In genomic region chr20:45347936-45348809, GRCh38 we compare ENCODE assay signal across 8 cellular contexts. TPM values are rescaled to one million over a fixed set of nuclear protein-coding genes. Genes with fewer than 3 reads are reported as not detected.
A peak's percentile ranks its signal among the peaks of the same experiment; 100 is the strongest.
DNase-seq lines count a peak whose midpoint lies in the region; ATAC-seq, FAIRE-seq and TF ChIP-seq lines count a peak whose summit lies in the region.

SDC4 (minus strand) TSS chr20:45348424; CDS start chr20:45348384, 40 bp downstream.

- ATAC-seq in A549 (peak; percentile 72 to 81), omental fat pad (ENCODE audit: low FRiP score) (peak; percentile 64), thoracic aorta (ENCODE audit: insufficient number of reproducible peaks, low FRiP score, low read depth) (peak; percentile 39), HG03196 (IDR thresholded peaks at IDR 0.05; ENCODE audit: unreplicated experiment) (no peak)

- H3K9me3 ChIP-seq in A549 (no peaks in the 10 kb centered on the region), thoracic aorta (no peaks in the 10 kb centered on the region)

- H3K4me2 ChIP-seq in A549, result peak within 1 kb of the TSS; percentile 98

- TF ChIP-seq RAD21 in A549 (conservative IDR thresholded peaks at IDR 0.05 in 1 of 2, IDR thresholded peaks at IDR 0.05 in 1 of 2), result no peak

- DNase-seq in A549 (ENCODE audit: low read depth in 1 of 2, low spot score in 1 of 2) (peak; percentile 51 to 74), H4 (ENCODE audit: low spot score) (peak; percentile 51), RWPE1 (ENCODE audit: low spot score) (peak; percentile 99), foreskin melanocyte (peak; percentile 12), omental fat pad (ENCODE audit: low spot score) (peak; percentile 58), thoracic aorta (ENCODE audit: low spot score) (no peak)
- peak; percentile 72 for DNase-seq in activated naive CD4-positive, alpha-beta T cell treated with Interleukin-2 at 50 U/mL for 16 hours

- no peaks in the 10 kb centered on the region for H3K36me3 ChIP-seq in thoracic aorta

- CTCF ChIA-PET in A549 (lab: Yijun Ruan, JAX) (interaction anchor here (0.7 to 8.9 kb wide), 8 partner anchors 11 to 88 kb away, joined by 4 to 82 read pairs (median 12); partner anchors contain the start of gene SYS1), RWPE1 (lab: Yijun Ruan, JAX) (interaction anchor here (0.6 to 3.2 kb wide), 6 partner anchors 11 to 772 kb away, joined by 4 to 17 read pairs (median 6); partner anchors contain the start of gene SYS1)

- H3K4me1 ChIP-seq in A549, result peaks cover 52% of the 10 kb centered on the region
- peaks cover 31 to 49% of the 10 kb centered on the region in 2 donors for H3K4me1 ChIP-seq in thoracic aorta (ENCODE audit: control insufficient read depth in 1 of 2, low read depth in 2 of 2)

- 4% methylated on average over 15 of the region's 78 CpGs for WGBS in A549 (ENCODE audit: missing lambda C conversion rate)

- POLR2A ChIA-PET in A549 (lab: Yijun Ruan, JAX), result interaction anchor here (0.5 to 3.8 kb wide), 10 partner anchors 12 to 431 kb away, joined by 3 to 46 read pairs (median 4); partner anchors contain the start of gene SYS1
- POLR2A ChIA-PET in RWPE1 (lab: Yijun Ruan, JAX; ENCODE audit: low non-redundant PET), result interaction anchor here (0.5 to 4.1 kb wide), 10 partner anchors 9 to 763 kb away, joined by 3 to 29 read pairs (median 4); partner anchors contain the start of gene SYS1

- H3K27ac ChIP-seq in A549, result peak within 1 kb of the TSS; percentile 92 to 96
- peak within 1 kb of the TSS; percentile 97 for H3K27ac ChIP-seq in RWPE1
- H3K27ac ChIP-seq in thoracic aorta, result peak within 1 kb of the TSS; percentile 93 to 96

- TF ChIP-seq POLR2A in A549 (IDR thresholded peaks at IDR 0.05; ENCODE audit: low read length), result peak; percentile 99

- TF ChIP-seq CTCF in A549 (IDR thresholded peaks at IDR 0.05) (no peak), RWPE1 (conservative IDR thresholded peaks at IDR 0.05; ENCODE audit: low read depth) (no peak), omental fat pad (IDR thresholded peaks at IDR 0.05) (no peak), thoracic aorta (IDR thresholded peaks at IDR 0.05) (no peak)

- TF ChIP-seq EP300 in A549 (IDR thresholded peaks at IDR 0.05), result no peak

- H3K27me3 ChIP-seq in thoracic aorta (replicated peaks; ENCODE audit: insufficient read depth), result no peaks in the 10 kb centered on the region

- H3K4me3 ChIP-seq in A549 (peak within 1 kb of the TSS; percentile 86), thoracic aorta (peak within 1 kb of the TSS; percentile 85)

- no peak for FAIRE-seq in A549 (lab: Jason Lieb, UNC)

TF ChIP-seq in A549, 52 proteins besides CTCF, POLR2A, EP300 and RAD21:
- no peak for TF ChIP-seq EHF (CRISPR knock-in tag; IDR thresholded peaks at IDR 0.05)
- TF ChIP-seq CBX2 (IDR thresholded peaks at IDR 0.05; ENCODE audit: borderline replicate concordance, low read depth), result no peak
- TF ChIP-seq KDM1A (IDR thresholded peaks at IDR 0.05; ENCODE audit: low read depth), result peak; percentile 85
- peak; percentile 43; the same call in 1 of the 2 replicates for TF ChIP-seq MAX (IDR thresholded peaks at IDR 0.05)
- peak; percentile 67 to 95; a peak in 4 of 5 replicates for TF ChIP-seq JUN (IDR thresholded peaks at IDR 0.05)
- TF ChIP-seq PHF8 (IDR thresholded peaks at IDR 0.05; ENCODE audit: borderline replicate concordance, low read depth), result peak; percentile 94
- TF ChIP-seq SMC3 (IDR thresholded peaks at IDR 0.05), result 0 out of 3 replicates have a peak, but pooled peaks have one; percentile 17
- TF ChIP-seq POLR2AphosphoS2 (conservative IDR thresholded peaks at IDR 0.05; ENCODE audit: low read length), result no peak
- peak; percentile 94; the same call in 2 of the 3 replicates for TF ChIP-seq BCL3 (IDR thresholded peaks at IDR 0.05)
- TF ChIP-seq ELK1 (IDR thresholded peaks at IDR 0.05; ENCODE audit: low read depth, low read length), result no peak
- peak; percentile 72; the same call in 1 of the 2 replicates for TF ChIP-seq CHD4 (IDR thresholded peaks at IDR 0.05; ENCODE audit: borderline replicate concordance)
- peak; percentile 62; the same call in 1 of the 2 replicates for TF ChIP-seq HDAC2 (IDR thresholded peaks at IDR 0.05)

RNA-seq across cellular contexts. Expression of gene SDC4, which starts in this region (rescaled TPM):
- polyA plus RNA-seq in A549 (2011; rRNA removed) (27.4 and 29.0 TPM in 2 replicates), A549 (2017; fragmentation: RNase III; extraction: RNeasy Plus Mini Kit Qiagen cat#74134 plus additional on column Dnase treatment) (35.6 to 40.2 TPM (median 39.2 TPM) in 3 replicates)
- polyA plus RNA-seq in A549 (2012; cell fraction: cytosol; rRNA removed), result 13.1 and 17.7 TPM in 2 replicates
- polyA plus RNA-seq in A549 (2012; cell fraction: nucleus; rRNA removed), result 12.6 and 21.5 TPM in 2 replicates
- polyA minus RNA-seq in A549 (2011; rRNA and poly(A)+ RNA removed), result 43.3 and 43.7 TPM in 2 replicates
- total RNA-seq in H4 (2014; rRNA removed; shearing (Covaris generic)), result 88.3 and 88.4 TPM in 2 replicates
- total RNA-seq in omental fat pad (100 to 1,000 TPM in 2 of 4 donors, 10 to 100 TPM in 2; 31.4 to 279 (median 103) TPM), thoracic aorta (100 to 1,000 TPM in 1 of 2 donors, 10 to 100 TPM in 1; 93.5 to 108 TPM)
